ENCODE assay signal across 10 cellular contexts in genomic region chr4:68174389-68174788, GRCh38. TPM values are rescaled to one million over a fixed set of nuclear protein-coding genes. Genes with fewer than 3 reads are reported as not detected.
"Had no signal": no experiment of that assay in that cellular context is flagged by ENCODE, and none has a peak within 500 bp of the region (broad histone marks: within the 10 kb centered on the region; RNA-seq: fewer than 3 reads in every experiment).

No MANE protein-coding gene starts in this region.

RNA-seq across cellular contexts. Expression of gene TMPRSS11F, which starts 44.7 kb away (rescaled TPM):
- total RNA-seq: stomach, temporal lobe, thyroid gland, tibial nerve, transverse colon, upper lobe of left lung, upper lobe of right lung, ureter, urinary bladder, uterus had no signal
- polyA plus RNA-seq: urinary bladder had no signal
